ENCODE assay signal across 1 cellular context in genomic region chrX:48475774-48476577, GRCh38.
TF ChIP-seq lines count a peak whose summit lies in the region.

Gene FTSJ1, plus strand, starts transcription at chrX:48476199. Its CDS starts 1,849 bp downstream, at chrX:48478048.

TF ChIP-seq in HepG2, 621 proteins besides CTCF, POLR2A, EP300 and RAD21 (continued from another document):
- TF ChIP-seq, protein P1, sequence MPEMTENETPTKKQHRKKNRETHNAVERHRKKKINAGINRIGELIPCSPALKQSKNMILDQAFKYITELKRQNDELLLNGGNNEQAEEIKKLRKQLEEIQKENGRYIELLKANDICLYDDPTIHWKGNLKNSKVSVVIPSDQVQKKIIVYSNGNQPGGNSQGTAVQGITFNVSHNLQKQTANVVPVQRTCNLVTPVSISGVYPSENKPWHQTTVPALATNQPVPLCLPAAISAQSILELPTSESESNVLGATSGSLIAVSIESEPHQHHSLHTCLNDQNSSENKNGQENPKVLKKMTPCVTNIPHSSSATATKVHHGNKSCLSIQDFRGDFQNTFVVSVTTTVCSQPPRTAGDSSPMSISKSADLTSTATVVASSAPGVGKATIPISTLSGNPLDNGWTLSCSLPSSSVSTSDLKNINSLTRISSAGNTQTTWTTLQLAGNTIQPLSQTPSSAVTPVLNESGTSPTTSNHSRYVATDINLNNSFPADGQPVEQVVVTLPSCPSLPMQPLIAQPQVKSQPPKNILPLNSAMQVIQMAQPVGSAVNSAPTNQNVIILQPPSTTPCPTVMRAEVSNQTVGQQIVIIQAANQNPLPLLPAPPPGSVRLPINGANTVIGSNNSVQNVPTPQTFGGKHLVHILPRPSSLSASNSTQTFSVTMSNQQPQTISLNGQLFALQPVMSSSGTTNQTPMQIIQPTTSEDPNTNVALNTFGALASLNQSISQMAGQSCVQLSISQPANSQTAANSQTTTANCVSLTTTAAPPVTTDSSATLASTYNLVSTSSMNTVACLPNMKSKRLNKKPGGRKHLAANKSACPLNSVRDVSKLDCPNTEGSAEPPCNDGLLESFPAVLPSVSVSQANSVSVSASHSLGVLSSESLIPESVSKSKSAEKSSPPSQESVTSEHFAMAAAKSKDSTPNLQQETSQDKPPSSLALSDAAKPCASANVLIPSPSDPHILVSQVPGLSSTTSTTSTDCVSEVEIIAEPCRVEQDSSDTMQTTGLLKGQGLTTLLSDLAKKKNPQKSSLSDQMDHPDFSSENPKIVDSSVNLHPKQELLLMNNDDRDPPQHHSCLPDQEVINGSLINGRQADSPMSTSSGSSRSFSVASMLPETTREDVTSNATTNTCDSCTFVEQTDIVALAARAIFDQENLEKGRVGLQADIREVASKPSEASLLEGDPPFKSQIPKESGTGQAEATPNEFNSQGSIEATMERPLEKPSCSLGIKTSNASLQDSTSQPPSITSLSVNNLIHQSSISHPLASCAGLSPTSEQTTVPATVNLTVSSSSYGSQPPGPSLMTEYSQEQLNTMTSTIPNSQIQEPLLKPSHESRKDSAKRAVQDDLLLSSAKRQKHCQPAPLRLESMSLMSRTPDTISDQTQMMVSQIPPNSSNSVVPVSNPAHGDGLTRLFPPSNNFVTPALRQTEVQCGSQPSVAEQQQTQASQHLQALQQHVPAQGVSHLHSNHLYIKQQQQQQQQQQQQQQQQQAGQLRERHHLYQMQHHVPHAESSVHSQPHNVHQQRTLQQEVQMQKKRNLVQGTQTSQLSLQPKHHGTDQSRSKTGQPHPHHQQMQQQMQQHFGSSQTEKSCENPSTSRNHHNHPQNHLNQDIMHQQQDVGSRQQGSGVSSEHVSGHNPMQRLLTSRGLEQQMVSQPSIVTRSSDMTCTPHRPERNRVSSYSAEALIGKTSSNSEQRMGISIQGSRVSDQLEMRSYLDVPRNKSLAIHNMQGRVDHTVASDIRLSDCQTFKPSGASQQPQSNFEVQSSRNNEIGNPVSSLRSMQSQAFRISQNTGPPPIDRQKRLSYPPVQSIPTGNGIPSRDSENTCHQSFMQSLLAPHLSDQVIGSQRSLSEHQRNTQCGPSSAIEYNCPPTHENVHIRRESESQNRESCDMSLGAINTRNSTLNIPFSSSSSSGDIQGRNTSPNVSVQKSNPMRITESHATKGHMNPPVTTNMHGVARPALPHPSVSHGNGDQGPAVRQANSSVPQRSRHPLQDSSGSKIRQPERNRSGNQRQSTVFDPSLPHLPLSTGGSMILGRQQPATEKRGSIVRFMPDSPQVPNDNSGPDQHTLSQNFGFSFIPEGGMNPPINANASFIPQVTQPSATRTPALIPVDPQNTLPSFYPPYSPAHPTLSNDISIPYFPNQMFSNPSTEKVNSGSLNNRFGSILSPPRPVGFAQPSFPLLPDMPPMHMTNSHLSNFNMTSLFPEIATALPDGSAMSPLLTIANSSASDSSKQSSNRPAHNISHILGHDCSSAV (CRISPR knock-in tag; IDR thresholded peaks at IDR 0.05; ENCODE audit: borderline replicate concordance): no peak
